Comparison of ENCODE assay signal across 9 cellular contexts in the genomic region with DNA sequence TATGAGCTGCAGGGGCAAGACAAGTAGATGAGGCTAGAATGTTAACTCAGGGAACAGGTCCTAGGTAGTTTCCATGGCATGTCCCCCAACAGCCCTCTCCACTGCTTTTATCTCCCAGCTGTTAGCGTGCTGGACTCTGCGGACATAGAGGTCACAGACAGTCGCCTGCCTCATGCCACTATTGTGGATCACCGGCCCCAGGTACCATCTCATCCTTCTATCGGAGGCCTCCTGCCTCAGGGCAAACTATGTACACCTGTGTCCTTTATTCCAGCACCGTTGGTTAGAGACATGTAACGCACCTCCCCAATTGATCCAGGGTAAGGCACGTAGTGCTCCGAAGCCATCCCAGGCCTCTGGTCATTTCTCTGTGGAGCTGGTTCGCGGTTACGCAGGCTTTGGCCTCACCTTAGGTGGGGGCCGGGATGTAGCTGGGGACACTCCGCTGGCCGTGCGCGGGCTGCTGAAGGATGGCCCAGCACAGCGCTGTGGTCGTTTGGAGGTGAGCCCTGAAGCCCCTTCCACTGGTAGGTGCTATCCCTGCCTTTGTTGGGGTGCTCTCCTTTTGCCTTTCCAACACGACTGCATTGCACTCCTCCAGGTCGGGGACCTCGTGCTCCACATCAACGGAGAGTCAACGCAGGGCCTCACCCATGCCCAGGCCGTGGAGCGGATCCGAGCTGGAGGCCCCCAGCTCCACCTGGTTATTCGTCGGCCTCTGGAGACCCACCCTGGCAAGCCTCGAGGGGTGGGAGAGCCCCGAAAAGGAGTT. TPM values are rescaled to one million over a fixed set of nuclear protein-coding genes. Genes with fewer than 3 reads are reported as not detected.
A peak's percentile ranks its signal among the peaks of the same experiment; 100 is the strongest.
DNase-seq lines count a peak whose midpoint lies in the region; ATAC-seq lines count a peak whose summit lies in the region.
"Had no signal": no experiment of that assay in that cellular context is flagged by ENCODE, and none has a peak within 500 bp of the region (broad histone marks: within the 10 kb centered on the region; RNA-seq: fewer than 3 reads in every experiment).

No MANE protein-coding gene starts in this region.

- H3K4me2 ChIP-seq in BLaER1, result peak overlapping the region; percentile 67

- H3K27ac Mint-ChIP-seq in central memory CD8-positive, alpha-beta T cell (ENCODE audit: low read depth), result no peak overlapping the region
- peak overlapping the region; percentile 17 to 87 for H3K27ac Mint-ChIP-seq in natural killer cell treated with Interleukin-12 subunit alpha and Interleukin-12 subunit beta and Interleukin-15 and Interleukin-18, amount 100 ng/mL, for 72 hours

- ATAC-seq in central memory CD8-positive, alpha-beta T cell (replicated peaks; ENCODE audit: extremely low read depth, poor library complexity, severe bottlenecking), result no peak
- ATAC-seq in natural killer cell treated with Interleukin-12 subunit alpha and Interleukin-12 subunit beta and Interleukin-15 and Interleukin-18, amount 100 ng/mL, for 72 hours, result no peak
- no peak for ATAC-seq in GM21447 (IDR thresholded peaks at IDR 0.05; ENCODE audit: unreplicated experiment)

- H3K27me3 Mint-ChIP-seq in central memory CD8-positive, alpha-beta T cell, result no peaks in the 10 kb centered on the region
- H3K27me3 Mint-ChIP-seq in natural killer cell treated with Interleukin-12 subunit alpha and Interleukin-12 subunit beta and Interleukin-15 and Interleukin-18, amount 100 ng/mL, for 72 hours, result no peaks in the 10 kb centered on the region

- H4K20me1 ChIP-seq in BLaER1, result no peaks in the 10 kb centered on the region

- no peaks in the 10 kb centered on the region for H3K36me3 ChIP-seq in BLaER1
- H3K36me3 ChIP-seq in HUES48 (ENCODE audit: control insufficient read depth, insufficient read depth, low read length), result no peaks in the 10 kb centered on the region

- H3K4me3 ChIP-seq in BLaER1 (no peak overlapping the region), HUES48 (ENCODE audit: low read depth, low read length) (0 out of 2 replicates have a peak overlapping the region, but pooled peaks have one; percentile 61)

- H3K27me3 ChIP-seq in BLaER1 (peaks cover 12% of the 10 kb centered on the region), HUES48 (ENCODE audit: control insufficient read depth, insufficient read depth, low read length) (peaks cover 14% of the 10 kb centered on the region)

- H3K4me1 ChIP-seq in BLaER1 (peaks cover 46% of the 10 kb centered on the region), HUES48 (ENCODE audit: control insufficient read depth, insufficient read depth, low read length) (peaks cover 13% of the 10 kb centered on the region)

- peak overlapping the region; percentile 84 for H3K4me3 Mint-ChIP-seq in central memory CD8-positive, alpha-beta T cell
- H3K4me3 Mint-ChIP-seq in natural killer cell treated with Interleukin-12 subunit alpha and Interleukin-12 subunit beta and Interleukin-15 and Interleukin-18, amount 100 ng/mL, for 72 hours, result peak overlapping the region; percentile 85

- no peaks in the 10 kb centered on the region for H3K9me3 Mint-ChIP-seq in central memory CD8-positive, alpha-beta T cell
- H3K9me3 Mint-ChIP-seq in natural killer cell treated with Interleukin-12 subunit alpha and Interleukin-12 subunit beta and Interleukin-15 and Interleukin-18, amount 100 ng/mL, for 72 hours, result no peaks in the 10 kb centered on the region

- no peak for DNase-seq in central memory CD8-positive, alpha-beta T cell (ENCODE audit: low spot score in 2 of 2)
- DNase-seq in natural killer cell treated with Interleukin-12 subunit alpha and Interleukin-12 subunit beta and Interleukin-15 and Interleukin-18, amount 100 ng/mL, for 72 hours (ENCODE audit: low spot score), result no peak
- DNase-seq in NCI-H1092 (lab: John Stamatoyannopoulos, UW) (no peak), NCI-H128 (lab: John Stamatoyannopoulos, UW; ENCODE audit: unreplicated experiment) (no peak), SHP77 (lab: John Stamatoyannopoulos, UW) (no peak)
- DNase-seq: cortex of kidney had no signal

- H3K27ac ChIP-seq in BLaER1 (no peak overlapping the region), HUES48 (ENCODE audit: low read depth, low read length) (no peak overlapping the region)

- H3K9me3 ChIP-seq in BLaER1 (peaks cover 14% of the 10 kb centered on the region), HUES48 (ENCODE audit: control insufficient read depth, insufficient read depth, low read length) (peaks cover 3% of the 10 kb centered on the region; the same call in 1 of the 2 replicates)

- H3K4me1 Mint-ChIP-seq in central memory CD8-positive, alpha-beta T cell, result peaks cover 30% of the 10 kb centered on the region
- H3K4me1 Mint-ChIP-seq in natural killer cell treated with Interleukin-12 subunit alpha and Interleukin-12 subunit beta and Interleukin-15 and Interleukin-18, amount 100 ng/mL, for 72 hours (ENCODE audit: low read depth in 2 of 2), result peaks cover 27 to 31% of the 10 kb centered on the region in 2 donors

- H3K36me3 Mint-ChIP-seq in central memory CD8-positive, alpha-beta T cell (ENCODE audit: insufficient read depth), result peaks cover 5% of the 10 kb centered on the region
- H3K36me3 Mint-ChIP-seq in natural killer cell treated with Interleukin-12 subunit alpha and Interleukin-12 subunit beta and Interleukin-15 and Interleukin-18, amount 100 ng/mL, for 72 hours, result no peaks in the 10 kb centered on the region

- H3K9ac ChIP-seq in BLaER1 (no peak overlapping the region), HUES48 (ENCODE audit: low read depth, low read length) (no peak overlapping the region)

RNA-seq across cellular contexts. Expression of a gene that starts 2.2 kb away (rescaled TPM):
- total RNA-seq in natural killer cell treated with Interleukin-12 subunit alpha and Interleukin-12 subunit beta and Interleukin-15 and Interleukin-18, amount 100 ng/mL, for 72 hours, result 1 to 10 TPM; 1.2 to 1.3 TPM

RNA-seq across cellular contexts. Expression of a gene that starts 6.9 kb away (rescaled TPM):
- total RNA-seq in natural killer cell treated with Interleukin-12 subunit alpha and Interleukin-12 subunit beta and Interleukin-15 and Interleukin-18, amount 100 ng/mL, for 72 hours, result 10 to 100 TPM; 50.6 to 54.0 TPM

RNA-seq across cellular contexts. Expression of a gene that starts 21.4 kb away (rescaled TPM):
- 10 to 100 TPM; 13.1 to 16.0 TPM for total RNA-seq in natural killer cell treated with Interleukin-12 subunit alpha and Interleukin-12 subunit beta and Interleukin-15 and Interleukin-18, amount 100 ng/mL, for 72 hours

RNA-seq across cellular contexts. Expression of a gene that starts 35.2 kb away (rescaled TPM):
- total RNA-seq in natural killer cell treated with Interleukin-12 subunit alpha and Interleukin-12 subunit beta and Interleukin-15 and Interleukin-18, amount 100 ng/mL, for 72 hours, result 1 to 10 TPM in 1 of 2 donors, under 1 TPM in 1; 0.84 to 1.7 TPM

RNA-seq across cellular contexts. Expression of a gene that starts 41.2 kb away (rescaled TPM):
- 10 to 100 TPM; 19.1 to 27.7 TPM for total RNA-seq in natural killer cell treated with Interleukin-12 subunit alpha and Interleukin-12 subunit beta and Interleukin-15 and Interleukin-18, amount 100 ng/mL, for 72 hours
